8 cellular contexts compared by ENCODE assay signal in genomic region chr2:10285578-10286198, GRCh38. TPM values are rescaled to one million over a fixed set of nuclear protein-coding genes. Genes with fewer than 3 reads are reported as not detected.
DNase-seq lines count a peak whose midpoint lies in the region; ATAC-seq and TF ChIP-seq lines count a peak whose summit lies in the region.

No MANE protein-coding gene starts in this region.

- no peaks in the 10 kb centered on the region for H3K9me3 ChIP-seq in lung (ENCODE audit: control insufficient read depth in 2 of 2, insufficient read depth in 1 of 2, low read length in 1 of 2)

- no peaks in the 10 kb centered on the region for H3K36me3 ChIP-seq in lung (ENCODE audit: control insufficient read depth in 2 of 2, insufficient read depth in 2 of 2, low read length in 2 of 2)

- ATAC-seq in lung (ENCODE audit: insufficient read depth, low FRiP score) (peak; percentile 69), HG02884 (IDR thresholded peaks at IDR 0.05; ENCODE audit: unreplicated experiment) (no peak)

- H3K27me3 ChIP-seq in lung (ENCODE audit: control insufficient read depth, insufficient read depth), result no peaks in the 10 kb centered on the region

- DNase-seq in DMS153 (lab: John Stamatoyannopoulos, UW) (peak; percentile 41), NCI-H446 treated with DMSO at 0.1 percent for 48 hours (lab: John Stamatoyannopoulos, UW) (peak; percentile 52), lung (ENCODE audit: low spot score) (peak; percentile 75), ureter (ENCODE audit: low spot score) (peak; percentile 69), NCI-H2171 (lab: John Stamatoyannopoulos, UW) (no peak)
- no peak for DNase-seq in activated CD8-positive, alpha-beta memory T cell treated with anti-CD3 and anti-CD28 coated beads for 24 hours

- no peak for TF ChIP-seq CTCF in lung (IDR thresholded peaks at IDR 0.05; ENCODE audit: control extremely low read depth, extremely low read depth)

- H3K4me3 ChIP-seq in lung, result no peak overlapping the region

- H3K27ac ChIP-seq in cingulate gyrus (ENCODE audit: low read depth, low read length) (peak overlapping the region; percentile 91), lung (ENCODE audit: low read depth in 1 of 2, low read length in 1 of 2) (peak overlapping the region in 1 of 2 donors; percentile 53)

- WGBS in lung, 2 donors, result 32 to 36% methylated on average over 16 to 17 of the region's 17 CpGs

- peaks cover 0 to 16% of the 10 kb centered on the region in 2 donors for H3K4me1 ChIP-seq in lung (ENCODE audit: control insufficient read depth in 2 of 2, insufficient read depth in 2 of 2, low read length in 2 of 2)

RNA-seq across cellular contexts. Expression of gene HPCAL1, which starts 17.0 kb away (rescaled TPM):
- total RNA-seq in lung, result 100 to 1,000 TPM; 122 to 143 TPM
- polyA plus RNA-seq in lung, result 100 to 1,000 TPM; 129 to 147 TPM
- total RNA-seq in ureter, result 17.5 TPM

Comparison
In these comparisons a context has a peak if more than half of its experiments do, and no peak if none do; other contexts are left out.
1. DNase-seq: peak in DMS153 (single experiment), NCI-H446 treated with DMSO at 0.1 percent for 48 hours (single experiment), lung (single experiment) and ureter (single experiment); none in NCI-H2171 (single experiment) and activated CD8-positive, alpha-beta memory T cell treated with anti-CD3 and anti-CD28 coated beads for 24 hours (single experiment).